In the genomic region with DNA sequence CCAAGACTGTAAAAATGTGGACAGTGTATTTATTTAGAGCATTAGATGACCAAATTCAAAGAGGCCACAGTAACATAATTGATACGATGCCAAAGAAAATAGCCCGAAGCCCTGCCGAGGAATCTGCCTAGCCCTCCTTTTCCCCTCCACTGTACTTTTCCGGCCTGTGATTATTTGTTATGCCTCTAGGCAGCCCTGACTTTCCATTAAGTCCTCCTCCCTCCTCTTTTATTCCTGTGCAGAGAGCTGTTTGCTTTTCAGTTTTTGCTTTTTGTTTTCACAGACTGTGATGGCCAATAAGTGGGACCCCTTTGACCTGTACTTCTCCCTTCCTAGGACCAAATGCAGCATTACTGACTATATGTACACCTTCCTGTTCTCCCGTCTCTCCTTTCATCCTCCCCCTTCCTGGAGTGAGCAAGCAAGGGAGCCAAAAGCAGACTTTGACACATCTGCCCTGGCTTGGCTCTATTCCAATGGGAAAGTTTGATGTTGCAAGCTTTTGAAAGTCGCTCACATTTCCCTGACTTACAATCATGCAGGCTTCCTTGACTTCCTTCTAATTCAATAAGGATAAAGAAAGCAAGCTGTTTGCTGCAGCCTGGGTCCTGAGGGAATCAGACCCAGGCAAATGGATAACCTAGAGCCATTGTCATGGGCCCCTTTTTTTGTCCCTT, we compare ENCODE assay signal across 8 cellular contexts.
A peak's percentile ranks its signal among the peaks of the same experiment; 100 is the strongest.
DNase-seq lines count a peak whose midpoint lies in the region; ATAC-seq, FAIRE-seq and TF ChIP-seq lines count a peak whose summit lies in the region.

No MANE protein-coding gene starts in this region.

- peaks cover 70% of the 10 kb centered on the region for H3K4me1 Mint-ChIP-seq in mesothelial cell of epicardium

- no peaks in the 10 kb centered on the region for H3K9me2 ChIP-seq in OCI-LY7 (ENCODE audit: insufficient read depth, low read length)

- H3K4me2 ChIP-seq in OCI-LY7 (ENCODE audit: low read length): no peak overlapping the region

- DNase-seq in AG04450 (ENCODE audit: low read depth, low spot score) (peak; percentile 89), NCI-H146 (lab: John Stamatoyannopoulos, UW) (peak; percentile 86), bronchial epithelial cell (ENCODE audit: low read depth) (peak; percentile 96), mesothelial cell of epicardium (ENCODE audit: low spot score in 2 of 2, unreplicated experiment in 2 of 2) (peak; percentile 38 to 76), GM13976 (ENCODE audit: low spot score) (no peak), OCI-LY7 (ENCODE audit: low spot score) (no peak)

- BruUV-seq in OCI-LY7 (replicated peaks; lab: Mats Ljungman, UMichigan): no TSS peak

- no peaks in the 10 kb centered on the region for H3K27me3 Mint-ChIP-seq in mesothelial cell of epicardium (ENCODE audit: low read depth)

- no peaks in the 10 kb centered on the region for H3K79me2 ChIP-seq in OCI-LY7 (ENCODE audit: insufficient read depth, low read depth, low read length)

- no peak for TF ChIP-seq CTCF in AG04450 (IDR thresholded peaks at IDR 0.05; ENCODE audit: low read depth, low read length)
- no peak for TF ChIP-seq CTCF in bronchial epithelial cell (IDR thresholded peaks at IDR 0.05; ENCODE audit: insufficient read depth, low read length, severe bottlenecking)
- no peak for TF ChIP-seq CTCF in mesothelial cell of epicardium (IDR thresholded peaks at IDR 0.05; ENCODE audit: unreplicated experiment)
- TF ChIP-seq CTCF in GM13976 (IDR thresholded peaks at IDR 0.05; ENCODE audit: borderline replicate concordance, control extremely low read depth, extremely low read depth, insufficient read depth, missing control alignments): no peak
- no peak for TF ChIP-seq CTCF in OCI-LY7 (conservative IDR thresholded peaks at IDR 0.05; ENCODE audit: low read length)

- no peaks in the 10 kb centered on the region for H3K9me3 Mint-ChIP-seq in mesothelial cell of epicardium

- intact Hi-C loops in OCI-LY7 (cut with micrococcal nuclease; ENCODE audit: unreplicated experiment): no loop called here

- in situ Hi-C loops in GM13976 (cut with MboI; ENCODE audit: low sequenced_read_pairs, unreplicated experiment): no loop called here

- CTCF ChIA-PET in AG04450 (lab: Charles Lee) (interaction anchor here (0.6 to 1.5 kb wide), 3 partner anchors 13 to 477 kb away, joined by 3 to 4 read pairs (median 3); no protein-coding TSS in a partner anchor), OCI-LY7 (lab: Charles Lee; ENCODE audit: unreplicated experiment) (no interaction called here)

- POLR2A ChIA-PET in AG04450 (lab: Yijun Ruan, JAX) (interaction anchor here (0.8 to 1.7 kb wide), 3 partner anchors 67 to 96 kb away, joined by 3 to 7 read pairs (median 3); partner anchors contain the start of gene NREP), OCI-LY7 (lab: Charles Lee) (interaction anchor here (1.4 kb wide), 1 partner anchor 13 kb away, joined by 6 read pairs; no protein-coding TSS in a partner anchor)

- H3K27ac ChIP-seq in AG04450 (ENCODE audit: low read depth, low read length): peak overlapping the region; percentile 72
- no peak overlapping the region for H3K27ac ChIP-seq in OCI-LY7 (ENCODE audit: low read depth, low read length, poor library complexity, severe bottlenecking)

- H4K20me1 ChIP-seq in OCI-LY7 (ENCODE audit: insufficient read depth, low read length): no peaks in the 10 kb centered on the region

- no peaks in the 10 kb centered on the region for H3K36me3 ChIP-seq in bronchial epithelial cell (ENCODE audit: control insufficient read depth, insufficient read depth, low read length)
- no peaks in the 10 kb centered on the region for H3K36me3 ChIP-seq in OCI-LY7 (ENCODE audit: insufficient read depth, low read length)

- H3K27ac Mint-ChIP-seq in mesothelial cell of epicardium: peak overlapping the region; percentile 94

- H3K4me3 Mint-ChIP-seq in mesothelial cell of epicardium: peak overlapping the region; percentile 20

- H3K4me1 ChIP-seq in OCI-LY7 (ENCODE audit: insufficient read depth, low read length, poor library complexity, severe bottlenecking): peaks cover 6% of the 10 kb centered on the region

- peaks cover 3% of the 10 kb centered on the region for H3K36me3 Mint-ChIP-seq in mesothelial cell of epicardium

- no peak overlapping the region for H2AFZ ChIP-seq in OCI-LY7 (ENCODE audit: low read length)

- FAIRE-seq in bronchial epithelial cell (lab: Jason Lieb, UNC): peak; percentile 58

- H3K27me3 ChIP-seq in AG04450 (ENCODE audit: control insufficient read depth, insufficient read depth, low read length): no peaks in the 10 kb centered on the region
- H3K27me3 ChIP-seq in bronchial epithelial cell (ENCODE audit: control insufficient read depth, insufficient read depth, low read length): no peaks in the 10 kb centered on the region

- ATAC-seq in GM18867 (IDR thresholded peaks at IDR 0.05; ENCODE audit: unreplicated experiment): no peak
- ATAC-seq in HG02870 (IDR thresholded peaks at IDR 0.05; ENCODE audit: unreplicated experiment): no peak

- H3K4me3 ChIP-seq in AG04450 (ENCODE audit: low read depth, low read length) (peak overlapping the region; percentile 15; the same call in 1 of the 2 replicates), bronchial epithelial cell (ENCODE audit: low read depth, low read length) (no peak overlapping the region), OCI-LY7 (ENCODE audit: low read depth, low read length, poor library complexity, severe bottlenecking) (no peak overlapping the region)

- H3K9me3 ChIP-seq in AG04450 (ENCODE audit: control insufficient read depth, insufficient read depth, low read length): no peaks in the 10 kb centered on the region; the same call in 1 of the 2 replicates
- H3K9me3 ChIP-seq in OCI-LY7 (ENCODE audit: low read length): no peaks in the 10 kb centered on the region

Comparison
In these comparisons a context has a peak if more than half of its experiments do, and no peak if none do; other contexts are left out.
1. DNase-seq: peak in AG04450 (single experiment), NCI-H146 (single experiment), bronchial epithelial cell (single experiment) and mesothelial cell of epicardium (2 of 2); none in GM13976 (single experiment) and OCI-LY7 (single experiment).